In the genomic region with DNA sequence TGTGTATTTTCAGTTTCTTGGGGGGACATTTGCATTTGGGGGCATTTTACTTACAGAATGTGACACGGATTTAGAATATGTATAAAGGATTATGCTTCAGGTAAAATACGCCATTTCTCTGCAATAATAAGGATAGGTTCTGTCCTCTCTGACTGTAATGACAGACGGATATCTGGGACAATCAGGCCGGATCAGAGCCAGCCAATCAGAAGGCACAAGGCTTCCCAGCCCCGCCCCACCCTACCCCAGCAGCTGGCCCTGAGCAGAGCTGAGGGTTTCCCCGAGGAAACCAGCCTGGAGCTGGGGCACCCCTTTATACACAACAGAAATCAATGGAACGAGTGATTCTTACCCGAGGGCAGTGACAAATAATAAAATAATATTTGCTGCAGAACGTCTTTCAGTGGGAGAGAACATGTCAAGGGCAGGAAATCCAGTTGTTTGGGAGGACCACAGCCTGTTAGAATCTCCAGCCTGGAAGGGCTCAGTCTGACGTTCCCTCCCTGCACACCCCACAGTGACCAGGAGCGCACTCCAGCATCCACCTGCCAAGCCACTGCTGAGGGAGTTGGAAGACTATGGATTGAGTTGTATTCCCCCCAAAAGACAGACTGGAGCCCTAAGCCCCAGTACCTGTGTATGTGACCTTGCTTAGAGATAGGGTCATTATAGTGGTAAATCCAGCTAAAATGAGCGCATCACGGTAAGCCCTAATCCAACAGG, we compare ENCODE assay signal across 19 cellular contexts. TPM values are rescaled to one million over a fixed set of nuclear protein-coding genes. Genes with fewer than 3 reads are reported as not detected.
DNase-seq lines count a peak whose midpoint lies in the region; TF ChIP-seq lines count a peak whose summit lies in the region.
"Had no signal": no experiment of that assay in that cellular context is flagged by ENCODE, and none has a peak within 500 bp of the region (broad histone marks: within the 10 kb centered on the region; RNA-seq: fewer than 3 reads in every experiment).

No MANE protein-coding gene starts in this region.

- no peaks in the 10 kb centered on the region for H3K36me3 Mint-ChIP-seq in endodermal cell (ENCODE audit: low read depth)
- no peaks in the 10 kb centered on the region for H3K36me3 Mint-ChIP-seq in neural progenitor cell
- H3K36me3 Mint-ChIP-seq: activated naive CD8-positive, alpha-beta T cell treated with anti-CD3 and anti-CD28 coated beads, Interleukin-2, amount 10 ng/mL, durations not matched to agents 7 days and 5 days; natural killer cell had no signal

- H3K4me3 ChIP-seq in GM12865 (ENCODE audit: low read depth, low read length) (no peak overlapping the region), endodermal cell (ENCODE audit: low read length) (no peak overlapping the region), neural progenitor cell (no peak overlapping the region), esophagus squamous epithelium (no peak overlapping the region), right atrium auricular region (no peak overlapping the region)
- H3K4me3 ChIP-seq: tibial nerve had no signal

- POLR2A ChIA-PET in GM10248 (lab: Yijun Ruan, JAX), result no interaction called here

- no peak overlapping the region for H2AFZ ChIP-seq in neural progenitor cell (replicated peaks)

- H3K27me3 Mint-ChIP-seq in endodermal cell (ENCODE audit: insufficient read depth) (no peaks in the 10 kb centered on the region), neural progenitor cell (ENCODE audit: insufficient read depth, low read depth) (peaks cover 17% of the 10 kb centered on the region)

- DNase-seq in GM12865 (ENCODE audit: low read depth) (peak; percentile 31), NCI-H69 (lab: John Stamatoyannopoulos, UW) (peak; percentile 2), endodermal cell (peak; percentile 81), neural progenitor cell (ENCODE audit: low spot score) (peak; percentile 54), esophagus squamous epithelium (lab: John Stamatoyannopoulos, UW) (no peak), GM10248 (ENCODE audit: extremely low spot score) (no peak), right atrium auricular region (ENCODE audit: low spot score) (no peak)
- DNase-seq: activated CD4-positive, CD25-positive, alpha-beta regulatory T cell treated with anti-CD3 and anti-CD28 coated beads, Interleukin-2, amount 50 U/mL, for 72 hours; activated naive CD8-positive, alpha-beta T cell treated with anti-CD3 and anti-CD28 coated beads, Interleukin-2, amount 10 ng/mL, durations not matched to agents 7 days and 5 days; Caco-2; hypothalamus; Kasumi-1; natural killer cell; NCI-H1105; NCI-H526 treated with DMSO at 0.1 percent for 48 hours; stimulated activated CD4-positive, alpha-beta T cell treated with anti-CD3 and anti-CD28 coated beads, Interleukin-2, amount 100 ng/mL, for 24 hours had no signal

- TF ChIP-seq CTCF in GM12865 (IDR thresholded peaks at IDR 0.05; ENCODE audit: insufficient read depth, low read depth, low read length, missing control alignments) (no peak), endodermal cell (conservative IDR thresholded peaks at IDR 0.05) (no peak), neural progenitor cell (IDR thresholded peaks at IDR 0.05) (no peak), esophagus squamous epithelium (IDR thresholded peaks at IDR 0.05) (no peak), GM10248 (IDR thresholded peaks at IDR 0.05; ENCODE audit: control extremely low read depth, extremely low read depth, low read depth, missing control alignments) (no peak), right atrium auricular region (IDR thresholded peaks at IDR 0.05) (no peak)

- H3K9me3 ChIP-seq in endodermal cell (ENCODE audit: control insufficient read depth, low read length), result no peaks in the 10 kb centered on the region
- H3K9me3 ChIP-seq in neural progenitor cell (ENCODE audit: low read depth), result no peaks in the 10 kb centered on the region
- no peaks in the 10 kb centered on the region for H3K9me3 ChIP-seq in esophagus squamous epithelium
- H3K9me3 ChIP-seq in right atrium auricular region, result no peaks in the 10 kb centered on the region
- H3K9me3 ChIP-seq: Caco-2, tibial nerve had no signal

- CTCF ChIA-PET in GM10248 (lab: Yijun Ruan, JAX), result interaction anchor here (0.9 kb wide), 1 partner anchor 387 kb away, joined by 4 read pairs; no protein-coding TSS in a partner anchor

- H4K20me1 ChIP-seq in neural progenitor cell (ENCODE audit: low read depth), result no peaks in the 10 kb centered on the region

- no peaks in the 10 kb centered on the region for H3F3A ChIP-seq in neural progenitor cell (ENCODE audit: low read depth)

- H3K4me3 Mint-ChIP-seq in endodermal cell, result no peak overlapping the region
- no peak overlapping the region for H3K4me3 Mint-ChIP-seq in neural progenitor cell
- H3K4me3 Mint-ChIP-seq: activated naive CD8-positive, alpha-beta T cell treated with anti-CD3 and anti-CD28 coated beads, Interleukin-2, amount 10 ng/mL, durations not matched to agents 7 days and 5 days; natural killer cell; stimulated activated naive CD8-positive, alpha-beta T cell treated with anti-CD3 and anti-CD28 coated beads, Interleukin-15, Interleukin-2, amounts not matched to agents 100 ng/mL and 50 ng/mL, for 24 hours had no signal

- intact Hi-C loops in esophagus squamous epithelium (cut with DNase I), result no loop called here

- H3K4me1 Mint-ChIP-seq in endodermal cell (peaks cover 38% of the 10 kb centered on the region), neural progenitor cell (peaks cover 11% of the 10 kb centered on the region)
- H3K4me1 Mint-ChIP-seq: activated naive CD8-positive, alpha-beta T cell treated with anti-CD3 and anti-CD28 coated beads, Interleukin-2, amount 10 ng/mL, durations not matched to agents 7 days and 5 days; natural killer cell had no signal

- 76 to 77% methylated on average over 7 to 13 of the region's 13 CpGs for whole genome bisulfite sequencing in endodermal cell (ENCODE audit: insufficient coverage in 1 of 2, insufficient read length in 1 of 2), 2 experiments
- 49 to 58% methylated on average over 7 to 13 of the region's 13 CpGs for WGBS in esophagus squamous epithelium, 2 donors

- H3K79me2 ChIP-seq in neural progenitor cell (ENCODE audit: low read depth), result no peaks in the 10 kb centered on the region

- H3K27ac Mint-ChIP-seq in endodermal cell (peak overlapping the region; percentile 92), neural progenitor cell (no peak overlapping the region)
- H3K27ac Mint-ChIP-seq: activated naive CD8-positive, alpha-beta T cell treated with anti-CD3 and anti-CD28 coated beads, Interleukin-2, amount 10 ng/mL, durations not matched to agents 7 days and 5 days; natural killer cell; stimulated activated naive CD8-positive, alpha-beta T cell treated with anti-CD3 and anti-CD28 coated beads, Interleukin-15, Interleukin-2, amounts not matched to agents 100 ng/mL and 50 ng/mL, for 24 hours had no signal

- H3K4me1 ChIP-seq in endodermal cell (ENCODE audit: control insufficient read depth, insufficient read depth, low read length), result peaks cover 10% of the 10 kb centered on the region
- H3K4me1 ChIP-seq in neural progenitor cell, result no peaks in the 10 kb centered on the region
- peaks cover 0 to 13% (median 0%) of the 10 kb centered on the region in 3 donors for H3K4me1 ChIP-seq in esophagus squamous epithelium
- no peaks in the 10 kb centered on the region for H3K4me1 ChIP-seq in right atrium auricular region
- H3K4me1 ChIP-seq: Caco-2 had no signal

- H3K9ac ChIP-seq in endodermal cell (ENCODE audit: extremely low read depth, low read length, poor library complexity, severe bottlenecking) (no peak overlapping the region), neural progenitor cell (no peak overlapping the region)

- H3K36me3 ChIP-seq in endodermal cell (ENCODE audit: control insufficient read depth, insufficient read depth, low read length) (no peaks in the 10 kb centered on the region), neural progenitor cell (no peaks in the 10 kb centered on the region), esophagus squamous epithelium (no peaks in the 10 kb centered on the region), right atrium auricular region (no peaks in the 10 kb centered on the region)

- H3K27me3 ChIP-seq in endodermal cell (ENCODE audit: control insufficient read depth, insufficient read depth, low read length, poor library complexity, severe bottlenecking), result no peaks in the 10 kb centered on the region
- H3K27me3 ChIP-seq in neural progenitor cell, result no peaks in the 10 kb centered on the region
- peaks cover 0 to 13% (median 0%) of the 10 kb centered on the region in 4 donors for H3K27me3 ChIP-seq in esophagus squamous epithelium
- no peaks in the 10 kb centered on the region for H3K27me3 ChIP-seq in right atrium auricular region
- H3K27me3 ChIP-seq: tibial nerve had no signal

- H3K4me2 ChIP-seq in neural progenitor cell, result no peak overlapping the region

- no peaks in the 10 kb centered on the region for H3K9me3 Mint-ChIP-seq in endodermal cell
- H3K9me3 Mint-ChIP-seq in neural progenitor cell, result peaks cover 2% of the 10 kb centered on the region
- H3K9me3 Mint-ChIP-seq: activated naive CD8-positive, alpha-beta T cell treated with anti-CD3 and anti-CD28 coated beads, Interleukin-2, amount 10 ng/mL, durations not matched to agents 7 days and 5 days; natural killer cell; stimulated activated naive CD8-positive, alpha-beta T cell treated with anti-CD3 and anti-CD28 coated beads, Interleukin-15, Interleukin-2, amounts not matched to agents 100 ng/mL and 50 ng/mL, for 24 hours had no signal

- TF ChIP-seq POLR2A in esophagus squamous epithelium (IDR thresholded peaks at IDR 0.05), result no peak

- no peak overlapping the region for H3K27ac ChIP-seq in endodermal cell (ENCODE audit: low read depth, low read length)
- no peak overlapping the region for H3K27ac ChIP-seq in neural progenitor cell
- H3K27ac ChIP-seq in esophagus squamous epithelium, result no peak overlapping the region
- no peak overlapping the region for H3K27ac ChIP-seq in right atrium auricular region
- H3K27ac ChIP-seq: tibial nerve had no signal

RNA-seq across cellular contexts. Expression of gene SEC13, which starts 30.3 kb away (rescaled TPM):
- total RNA-seq in endodermal cell, result 100 to 1,000 TPM; 140 to 142 TPM
- 118 TPM for polyA plus RNA-seq in endodermal cell (2013, experiment 1 of 2)
- polyA plus RNA-seq in endodermal cell (2013, experiment 2 of 2), result 117 TPM
- total RNA-seq in neural progenitor cell (ENCODE audit: low replicate concordance), result 61.2 and 91.2 TPM in 2 replicates
- total RNA-seq in esophagus squamous epithelium, result 100 to 1,000 TPM in 2 of 4 donors, 10 to 100 TPM in 2; 80.3 to 109 (median 94.7) TPM
- 10 to 100 TPM; 59.3 to 76.1 TPM for total RNA-seq in right atrium auricular region

RNA-seq across cellular contexts. Expression of gene GHRL, which starts 58.4 kb away (rescaled TPM):
- total RNA-seq in endodermal cell (not detected), neural progenitor cell (ENCODE audit: low replicate concordance) (not detected in 2 replicates), esophagus squamous epithelium (1 to 10 TPM in 1 of 4 donors, under 1 TPM in 1, not detected in 2; 0.38 to 1.5 TPM), right atrium auricular region (not detected)
- 0.36 TPM for polyA plus RNA-seq in endodermal cell (2013, experiment 1 of 2)
- not detected for polyA plus RNA-seq in endodermal cell (2013, experiment 2 of 2)
- total RNA-seq: activated CD8-positive, alpha-beta memory T cell treated with anti-CD3 and anti-CD28 coated beads for 36 hours; Caco-2 had no signal

Comparison
In these comparisons a context has a peak if more than half of its experiments do, and no peak if none do; other contexts are left out.
1. DNase-seq: peak in GM12865 (single experiment), NCI-H69 (single experiment), endodermal cell (single experiment) and neural progenitor cell (single experiment); none in esophagus squamous epithelium (single experiment), GM10248 (single experiment) and right atrium auricular region (single experiment).